Comparison of ENCODE assay signal across 10 cellular contexts in the genomic region with DNA sequence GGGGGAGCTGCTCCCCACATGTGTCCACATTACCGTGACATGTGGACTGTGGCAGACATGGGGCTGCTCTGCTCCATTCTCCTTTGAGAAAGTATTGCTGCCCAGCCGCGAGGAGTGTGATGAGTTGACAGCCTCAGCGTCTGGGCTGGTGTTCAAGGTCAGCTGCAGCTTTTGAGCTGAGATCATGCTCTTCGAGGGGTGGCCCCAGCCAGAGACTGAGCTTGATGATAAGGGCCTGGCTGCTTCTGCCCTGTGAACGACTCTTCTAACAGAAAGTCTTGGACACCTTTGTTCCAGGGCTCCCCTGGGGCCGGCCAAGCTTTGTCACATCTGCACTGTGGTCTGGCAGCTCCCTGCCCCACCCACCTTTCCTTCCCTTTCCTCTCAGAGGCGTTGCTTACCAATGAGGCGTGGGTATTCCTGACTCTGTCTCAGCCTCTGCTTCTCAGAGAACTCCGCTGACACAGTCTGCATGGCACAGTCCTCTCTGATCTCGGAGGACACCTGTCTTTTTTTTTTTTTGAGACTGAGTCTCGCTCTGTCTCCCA.
DNase-seq lines count a peak whose midpoint lies in the region; ATAC-seq, FAIRE-seq and TF ChIP-seq lines count a peak whose summit lies in the region.
"Had no signal": no experiment of that assay in that cellular context is flagged by ENCODE, and none has a peak within 500 bp of the region (broad histone marks: within the 10 kb centered on the region; RNA-seq: fewer than 3 reads in every experiment).

No MANE protein-coding gene starts in this region.

- POLR2A ChIA-PET in activated CD4-positive, alpha-beta T cell treated with anti-CD3 and anti-CD28 coated beads for 36 hours (lab: Charles Lee): no interaction called here

- TF ChIP-seq POLR2A in heart left ventricle (IDR thresholded peaks at IDR 0.05): no peak

- H3K4me3 Mint-ChIP-seq in natural killer cell: no peak overlapping the region
- H3K4me3 Mint-ChIP-seq in activated CD4-positive, alpha-beta T cell treated with anti-CD3 and anti-CD28 coated beads for 36 hours: no peak overlapping the region
- H3K4me3 Mint-ChIP-seq: activated naive CD4-positive, alpha-beta T cell treated with anti-CD3 and anti-CD28 coated beads, Interleukin-2, amount 50 U/mL, for 24 hours; WTC11 had no signal

- no peaks in the 10 kb centered on the region for H3K4me1 Mint-ChIP-seq in natural killer cell
- H3K4me1 Mint-ChIP-seq in activated CD4-positive, alpha-beta T cell treated with anti-CD3 and anti-CD28 coated beads for 36 hours: peaks cover 9% of the 10 kb centered on the region

- H3K4me3 ChIP-seq in heart left ventricle (peak overlapping the region in 1 of 12 donors; percentile 12), small intestine (ENCODE audit: low read depth in 1 of 2, low read length in 2 of 2) (no peak overlapping the region)
- H3K4me3 ChIP-seq: suprapubic skin had no signal

- peak; percentile 30 for DNase-seq in HT-29 (ENCODE audit: low spot score)
- peak; percentile 59 for DNase-seq in UCSD-AML1 (lab: John Stamatoyannopoulos, UW; ENCODE audit: unreplicated experiment)
- peak; percentile 65 to 83 (median 78) for DNase-seq in heart left ventricle
- peak; percentile 39 for DNase-seq in small intestine
- DNase-seq in NCI-H1105 (lab: John Stamatoyannopoulos, UW): no peak
- no peak for DNase-seq in natural killer cell
- no peak for DNase-seq in activated CD4-positive, alpha-beta T cell treated with anti-CD3 and anti-CD28 coated beads for 36 hours

- FAIRE-seq in small intestine (lab: Jason Lieb, UNC): no peak

- peaks cover 8 to 12% of the 10 kb centered on the region in 2 donors for H3K27me3 Mint-ChIP-seq in natural killer cell (ENCODE audit: low read depth in 2 of 2)
- H3K27me3 Mint-ChIP-seq in activated CD4-positive, alpha-beta T cell treated with anti-CD3 and anti-CD28 coated beads for 36 hours: peaks cover 7% of the 10 kb centered on the region

- H3K4me1 ChIP-seq in heart left ventricle (peaks cover 0 to 19% (median 13%) of the 10 kb centered on the region in 12 donors), small intestine (ENCODE audit: control insufficient read depth in 2 of 2, insufficient read depth in 1 of 2, low read depth in 1 of 2, low read length in 1 of 2) (no peaks in the 10 kb centered on the region)

- no peak overlapping the region for H3K27ac Mint-ChIP-seq in natural killer cell
- H3K27ac Mint-ChIP-seq in activated CD4-positive, alpha-beta T cell treated with anti-CD3 and anti-CD28 coated beads for 36 hours: no peak overlapping the region
- H3K27ac Mint-ChIP-seq: activated naive CD4-positive, alpha-beta T cell treated with anti-CD3 and anti-CD28 coated beads, Interleukin-2, amount 50 U/mL, for 24 hours; WTC11 had no signal

- no peaks in the 10 kb centered on the region for H3K36me3 Mint-ChIP-seq in natural killer cell
- H3K36me3 Mint-ChIP-seq in activated CD4-positive, alpha-beta T cell treated with anti-CD3 and anti-CD28 coated beads for 36 hours (ENCODE audit: low read depth): no peaks in the 10 kb centered on the region
- H3K36me3 Mint-ChIP-seq: activated naive CD4-positive, alpha-beta T cell treated with anti-CD3 and anti-CD28 coated beads, Interleukin-2, amount 50 U/mL, for 24 hours; WTC11 had no signal

- 11 to 27% (median 18%) methylated on average over 8 to 12 of the region's 12 CpGs for WGBS in heart left ventricle, 4 donors
- 8 to 21% (median 11%) methylated on average over 12 of the region's 12 CpGs for WGBS in small intestine, 3 donors

- H3K9me3 Mint-ChIP-seq in natural killer cell: no peaks in the 10 kb centered on the region
- no peaks in the 10 kb centered on the region for H3K9me3 Mint-ChIP-seq in activated CD4-positive, alpha-beta T cell treated with anti-CD3 and anti-CD28 coated beads for 36 hours (ENCODE audit: low read depth)
- H3K9me3 Mint-ChIP-seq: activated naive CD4-positive, alpha-beta T cell treated with anti-CD3 and anti-CD28 coated beads, Interleukin-2, amount 50 U/mL, for 24 hours had no signal

- ATAC-seq in heart left ventricle (peak; percentile 57 to 90 (median 82)), natural killer cell (no peak)
- no peak for ATAC-seq in activated CD4-positive, alpha-beta T cell treated with anti-CD3 and anti-CD28 coated beads for 36 hours
- ATAC-seq: WTC11 had no signal

- no peaks in the 10 kb centered on the region for H3K9me3 ChIP-seq in heart left ventricle
- no peaks in the 10 kb centered on the region for H3K9me3 ChIP-seq in small intestine (ENCODE audit: control insufficient read depth, low read depth)
- H3K9me3 ChIP-seq: suprapubic skin had no signal

- no peak for TF ChIP-seq CTCF in heart left ventricle (IDR thresholded peaks at IDR 0.05)
- no peak for TF ChIP-seq CTCF in natural killer cell (IDR thresholded peaks at IDR 0.05)

- intact Hi-C loops in heart left ventricle (cut with DNase I) (loop anchor here in 4 of 10 donors (5.0 kb wide), 4 partner anchors 46 to 94 kb away; no protein-coding TSS in a partner anchor), natural killer cell (cut with micrococcal nuclease) (no loop called here)
- intact Hi-C loops in activated CD4-positive, alpha-beta T cell treated with anti-CD3 and anti-CD28 coated beads for 36 hours (cut with DNase I, micrococcal nuclease): loop anchor here in 1 of 2 experiments (5.0 kb wide), 1 partner anchor 94 kb away; no protein-coding TSS in a partner anchor

- H3K27me3 ChIP-seq in heart left ventricle (peaks cover 0 to 4% (median 0%) of the 10 kb centered on the region in 9 donors), small intestine (ENCODE audit: control insufficient read depth in 2 of 2, insufficient read depth in 2 of 2, low read length in 2 of 2) (peaks cover 0 to 3% of the 10 kb centered on the region in 2 donors)
- H3K27me3 ChIP-seq: suprapubic skin had no signal

- no peaks in the 10 kb centered on the region for H3K36me3 ChIP-seq in heart left ventricle
- no peaks in the 10 kb centered on the region for H3K36me3 ChIP-seq in small intestine (ENCODE audit: control insufficient read depth in 2 of 2, insufficient read depth in 2 of 2, low read length in 2 of 2)
- H3K36me3 ChIP-seq: suprapubic skin had no signal

- CTCF ChIA-PET in activated CD4-positive, alpha-beta T cell treated with anti-CD3 and anti-CD28 coated beads for 36 hours (lab: Charles Lee): interaction anchor here (0.7 to 2.7 kb wide), 9 partner anchors 9 to 277 kb away, joined by 3 to 11 read pairs (median 5); no protein-coding TSS in a partner anchor

- H3K27ac ChIP-seq in heart left ventricle: peak overlapping the region in 6 of 12 donors; percentile 3 to 34 (median 22)
- H3K27ac ChIP-seq in small intestine (ENCODE audit: low read depth in 1 of 2, low read length in 1 of 2): no peak overlapping the region
- H3K27ac ChIP-seq: suprapubic skin had no signal

Comparison
In these comparisons a context has a peak if more than half of its experiments do, and no peak if none do; other contexts are left out.
1. DNase-seq: peak in HT-29 (single experiment), UCSD-AML1 (single experiment), heart left ventricle (5 of 5) and small intestine (single experiment); none in NCI-H1105 (single experiment), natural killer cell (single experiment) and activated CD4-positive, alpha-beta T cell treated with anti-CD3 and anti-CD28 coated beads for 36 hours (single experiment).
2. ATAC-seq: peak in heart left ventricle (4 of 4); none in natural killer cell (0 of 3) and activated CD4-positive, alpha-beta T cell treated with anti-CD3 and anti-CD28 coated beads for 36 hours (single experiment).